Comparison of ENCODE assay signal across 11 cellular contexts in genomic region chr14:90785474-90785873, GRCh38. TPM values are rescaled to one million over a fixed set of nuclear protein-coding genes. Genes with fewer than 3 reads are reported as not detected.
DNase-seq lines count a peak whose midpoint lies in the region; ATAC-seq, FAIRE-seq and TF ChIP-seq lines count a peak whose summit lies in the region.
"Had no signal": no experiment of that assay in that cellular context is flagged by ENCODE, and none has a peak within 500 bp of the region (broad histone marks: within the 10 kb centered on the region; RNA-seq: fewer than 3 reads in every experiment).

No MANE protein-coding gene starts in this region.

- H3K27ac ChIP-seq in body of pancreas (no peak overlapping the region), kidney (ENCODE audit: low read depth in 2 of 2, low read length in 2 of 2) (no peak overlapping the region)

- H3K27me3 ChIP-seq in body of pancreas: no peaks in the 10 kb centered on the region

- POLR2A ChIA-PET in HEK293T (lab: Yijun Ruan, JAX): no interaction called here

- 67 to 77% methylated on average over 6 to 7 of the region's 7 CpGs for WGBS in body of pancreas, 2 donors

- no peaks in the 10 kb centered on the region for H3K36me3 ChIP-seq in body of pancreas (replicated peaks in 1 of 2; ENCODE audit: insufficient read depth in 1 of 2, low read depth in 2 of 2)
- H3K36me3 ChIP-seq in kidney (ENCODE audit: control insufficient read depth in 1 of 2, insufficient read depth in 2 of 2, low read length in 2 of 2): peaks cover 0 to 4% of the 10 kb centered on the region in 2 donors

- DNase-seq in A172 (ENCODE audit: low spot score) (peak; percentile 65), HEK293T (ENCODE audit: extremely low spot score) (peak; percentile 28), body of pancreas (peak; percentile 12 to 53 (median 46)), kidney (peak; percentile 57), OCI-M2 (lab: John Stamatoyannopoulos, UW; ENCODE audit: unreplicated experiment) (no peak), HPDE6-E6E7 (ENCODE audit: extremely low spot score) (no peak), T1000 (lab: John Stamatoyannopoulos, UW) (no peak)
- no peak for DNase-seq in activated naive CD4-positive, alpha-beta T cell treated with anti-CD3 and anti-CD28 coated beads, Interleukin-2, amount 50 U/mL, for 16 hours
- DNase-seq: activated CD4-positive, alpha-beta memory T cell treated with anti-CD3 and anti-CD28 coated beads for 36 hours; mesenchymal stem cell; NCI-H526 treated with DMSO at 0.1 percent for 48 hours had no signal

- TF ChIP-seq CTCF in body of pancreas (IDR thresholded peaks at IDR 0.05) (peak in 2 of 7 experiments; percentile 6 to 16), kidney (IDR thresholded peaks at IDR 0.05; ENCODE audit: borderline replicate concordance, extremely low read depth, insufficient read depth) (peak; percentile 11)

- H3K9me3 ChIP-seq in body of pancreas: no peaks in the 10 kb centered on the region
- no peaks in the 10 kb centered on the region for H3K9me3 ChIP-seq in kidney (ENCODE audit: control insufficient read depth in 1 of 2, low read length in 2 of 2)

- H3K4me3 ChIP-seq in body of pancreas (no peak overlapping the region), kidney (ENCODE audit: low read length in 2 of 2) (no peak overlapping the region)

- intact Hi-C loops in body of pancreas (cut with DNase I) (no loop called here), kidney (cut with DNase I) (no loop called here)

- H3K9ac ChIP-seq in kidney (ENCODE audit: low read length in 2 of 2): no peak overlapping the region

- H3K4me1 ChIP-seq in body of pancreas (no peaks in the 10 kb centered on the region), kidney (ENCODE audit: control insufficient read depth in 1 of 2, insufficient read depth in 1 of 2, low read depth in 1 of 2, low read length in 2 of 2) (peaks cover 2 to 5% of the 10 kb centered on the region in 2 donors)

- ATAC-seq in body of pancreas: no peak

- no peak for FAIRE-seq in kidney (lab: Jason Lieb, UNC)

- TF ChIP-seq POLR2A in body of pancreas (IDR thresholded peaks at IDR 0.05): no peak

- CTCF ChIA-PET in HEK293T (lab: Yijun Ruan, JAX): interaction anchor here (1.5 to 1.8 kb wide), 2 partner anchors 10 to 27 kb away, joined by 5 to 9 read pairs; no protein-coding TSS in a partner anchor

TF ChIP-seq in HEK293T, 16 proteins besides CTCF, POLR2A, EP300 and RAD21:
- TF ChIP-seq FOXM1 (IDR thresholded peaks at IDR 0.05; ENCODE audit: borderline replicate concordance) (no peak), ARNT (IDR thresholded peaks at IDR 0.05) (no peak), TARDBP (IDR thresholded peaks at IDR 0.05) (no peak), SUZ12 (IDR thresholded peaks at IDR 0.05) (no peak), L3MBTL2 (conservative IDR thresholded peaks at IDR 0.05) (no peak), ZNF384 (IDR thresholded peaks at IDR 0.05) (no peak), FOXA1 (IDR thresholded peaks at IDR 0.05) (no peak), LEF1 (IDR thresholded peaks at IDR 0.05; ENCODE audit: borderline replicate concordance) (no peak), CTBP1 (IDR thresholded peaks at IDR 0.05; ENCODE audit: borderline replicate concordance) (no peak), FOXK2 (IDR thresholded peaks at IDR 0.05) (no peak), SP1 (IDR thresholded peaks at IDR 0.05) (no peak), HDGF (IDR thresholded peaks at IDR 0.05; ENCODE audit: borderline replicate concordance) (no peak), PKNOX1 (IDR thresholded peaks at IDR 0.05) (no peak), BHLHE40 (IDR thresholded peaks at IDR 0.05; ENCODE audit: borderline replicate concordance) (no peak), ELF4 (IDR thresholded peaks at IDR 0.05) (no peak), NFRKB (IDR thresholded peaks at IDR 0.05) (no peak)

RNA-seq across cellular contexts. Expression of gene TTC7B, which starts 30.8 kb away (rescaled TPM):
- 40.2 and 49.0 TPM in 2 replicates for total RNA-seq in A172 (2014; rRNA removed; shearing (Covaris generic))
- 10 to 100 TPM; 15.3 to 44.2 TPM for total RNA-seq in body of pancreas
- total RNA-seq in kidney: 48.3 TPM
- 23.4 TPM for polyA plus RNA-seq in kidney (ENCODE audit: insufficient read depth, low read depth, low replicate concordance)

Comparison
In these comparisons a context has a peak if more than half of its experiments do, and no peak if none do; other contexts are left out.
1. DNase-seq: peak in A172 (single experiment), HEK293T (single experiment), body of pancreas (4 of 4) and kidney (single experiment); none in OCI-M2 (single experiment), HPDE6-E6E7 (single experiment), T1000 (single experiment) and activated naive CD4-positive, alpha-beta T cell treated with anti-CD3 and anti-CD28 coated beads, Interleukin-2, amount 50 U/mL, for 16 hours (single experiment).